ENCODE assay signal across 8 cellular contexts in the genomic region with DNA sequence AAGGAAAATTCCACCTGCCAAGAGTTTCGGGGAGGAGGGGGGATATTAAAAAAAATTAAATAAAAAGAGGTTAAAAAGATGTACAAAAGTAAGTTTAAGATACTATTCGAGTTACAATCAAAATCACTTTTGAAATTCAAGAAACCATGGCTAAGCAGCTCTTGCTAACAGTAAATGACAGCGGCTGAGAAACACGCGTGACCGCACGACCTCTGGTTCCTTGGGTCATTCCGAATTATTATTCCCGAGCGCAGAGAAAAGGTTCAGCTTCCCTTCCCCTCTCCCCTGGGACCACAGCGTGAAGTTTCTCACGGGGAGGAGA. TPM values are rescaled to one million over a fixed set of nuclear protein-coding genes. Genes with fewer than 3 reads are reported as not detected.
DNase-seq lines count a peak whose midpoint lies in the region; ATAC-seq and TF ChIP-seq lines count a peak whose summit lies in the region.

No MANE protein-coding gene starts in this region.

- H3K36me3 ChIP-seq in ES-I3 (ENCODE audit: insufficient read depth, low read length) = peaks cover 2% of the 10 kb centered on the region; the same call in 1 of the 2 replicates
- H3K36me3 ChIP-seq in SK-N-MC (ENCODE audit: insufficient read depth, low read length) = peaks cover 24% of the 10 kb centered on the region
- peaks cover 0 to 45% of the 10 kb centered on the region in 2 donors for H3K36me3 ChIP-seq in psoas muscle (ENCODE audit: insufficient read depth in 1 of 2, low read depth in 1 of 2)

- no peak for TF ChIP-seq CTCF in fibroblast of mammary gland (conservative IDR thresholded peaks at IDR 0.05; ENCODE audit: control insufficient read depth, insufficient read depth, low read depth, low read length)
- TF ChIP-seq CTCF in psoas muscle (IDR thresholded peaks at IDR 0.05) = no peak

- peak overlapping the region; percentile 94 for H3K4me3 ChIP-seq in SK-N-MC
- peak overlapping the region; percentile 96 for H3K4me3 ChIP-seq in fibroblast of mammary gland (ENCODE audit: control insufficient read depth, low read depth, low read length)
- peak overlapping the region; percentile 78 for H3K4me3 ChIP-seq in psoas muscle

- H3K4me1 ChIP-seq in ES-I3 (ENCODE audit: insufficient read depth, low read length) (no peaks in the 10 kb centered on the region), psoas muscle (peaks cover 37% of the 10 kb centered on the region)

- intact Hi-C loops in psoas muscle (cut with DNase I) (loop anchor here (2.0 to 5.0 kb wide), 3 partner anchors 58 to 110 kb away; a partner anchor contains a TSS), posterior cingulate gyrus (cut with DNase I) (loop anchor here (5.0 kb wide), 1 partner anchor 750 kb away; no protein-coding TSS in a partner anchor)

- no peaks in the 10 kb centered on the region for H3K27me3 ChIP-seq in psoas muscle (ENCODE audit: insufficient read depth in 3 of 3, low read length in 2 of 3)

- DNase-seq in SK-N-MC (ENCODE audit: low read depth, low spot score) (no peak), fibroblast of mammary gland (ENCODE audit: low read depth) (no peak), psoas muscle (no peak), NCI-H1694 (lab: John Stamatoyannopoulos, UW) (no peak), posterior cingulate gyrus (no peak), occipital lobe (lab: John Stamatoyannopoulos, UW) (no peak)

- 1 to 3% (median 1%) methylated on average over 12 of the region's 12 CpGs for WGBS in psoas muscle, 3 donors

- ATAC-seq in psoas muscle (no peak), HG03460 (IDR thresholded peaks at IDR 0.05; ENCODE audit: unreplicated experiment) (no peak)

- H3K27ac ChIP-seq in SK-N-MC (no peak overlapping the region), psoas muscle (peak overlapping the region; percentile 99)

- H3K9me3 ChIP-seq in ES-I3 (ENCODE audit: control insufficient read depth, insufficient read depth, low read length) = no peaks in the 10 kb centered on the region
- no peaks in the 10 kb centered on the region for H3K9me3 ChIP-seq in SK-N-MC (ENCODE audit: low read depth, low read length)
- no peaks in the 10 kb centered on the region for H3K9me3 ChIP-seq in psoas muscle

- H3K9ac ChIP-seq in ES-I3 (ENCODE audit: low read depth, low read length) (peak overlapping the region; percentile 92), SK-N-MC (ENCODE audit: insufficient read length) (peak overlapping the region; percentile 90)

RNA-seq across cellular contexts. Expression of a gene that starts 0.6 kb away (rescaled TPM):
- total RNA-seq in psoas muscle = 10 to 100 TPM; 11.0 to 14.7 (median 13.6) TPM
- 10 to 100 TPM in 2 of 3 donors, 1 to 10 TPM in 1; 7.8 to 14.8 (median 14.0) TPM for polyA plus RNA-seq in psoas muscle
- total RNA-seq in occipital lobe = 11.1 TPM

RNA-seq across cellular contexts. Expression of a gene that starts 58.2 kb away (rescaled TPM):
- total RNA-seq in psoas muscle = 10 to 100 TPM in 1 of 4 donors, 1 to 10 TPM in 3; 4.0 to 14.6 (median 4.7) TPM
- 1 to 10 TPM; 2.5 to 5.0 (median 4.0) TPM for polyA plus RNA-seq in psoas muscle
- total RNA-seq in occipital lobe = 14.3 TPM
